Comparison of ENCODE assay signal across 10 cellular contexts in the genomic region with DNA sequence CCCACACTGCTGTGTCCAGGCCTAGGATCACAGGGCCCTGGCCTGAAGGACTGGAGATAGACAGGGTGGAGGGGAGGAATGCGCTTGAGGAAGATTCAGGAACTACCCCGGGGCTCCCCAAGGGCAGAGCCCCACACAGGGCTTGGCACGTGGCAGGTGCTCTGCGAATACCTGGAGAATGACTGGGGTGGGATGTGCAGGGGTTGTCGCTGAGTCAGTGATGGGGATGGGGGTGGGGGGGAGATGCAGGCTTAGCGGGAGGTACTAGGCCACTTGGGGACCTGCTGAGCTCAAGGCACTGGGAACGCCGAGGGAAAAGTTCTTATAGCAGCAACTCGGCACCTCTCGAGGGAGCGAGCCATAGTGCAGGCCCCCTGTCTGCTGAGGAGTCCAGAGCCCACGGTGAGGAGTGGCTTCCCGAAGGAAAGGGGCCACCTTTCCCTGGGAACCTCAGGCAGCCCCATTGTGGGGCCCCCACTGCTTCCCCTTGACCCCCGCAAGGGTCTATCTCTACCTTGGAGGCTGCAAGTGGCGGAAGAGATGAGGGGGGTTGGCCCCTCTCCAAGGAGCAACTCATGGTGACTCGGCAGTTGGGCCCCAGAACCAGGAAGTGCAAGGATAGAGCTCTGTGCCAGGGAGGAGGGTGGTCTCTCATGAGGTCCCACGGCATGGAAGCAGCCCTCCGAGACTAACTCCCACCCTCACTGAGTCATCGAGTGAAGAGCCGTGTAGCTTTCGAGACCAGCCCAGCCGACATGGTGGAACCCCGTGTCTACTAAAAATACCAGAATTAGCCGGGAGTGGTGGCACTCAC. TPM values are rescaled to one million over a fixed set of nuclear protein-coding genes. Genes with fewer than 3 reads are reported as not detected.
DNase-seq lines count a peak whose midpoint lies in the region; ATAC-seq, FAIRE-seq and TF ChIP-seq lines count a peak whose summit lies in the region.
"Had no signal": no experiment of that assay in that cellular context is flagged by ENCODE, and none has a peak within 500 bp of the region (broad histone marks: within the 10 kb centered on the region; RNA-seq: fewer than 3 reads in every experiment).

No MANE protein-coding gene starts in this region.

- in situ Hi-C loops in HAP-1 (cut with MboI; ENCODE audit: low sequenced_read_pairs) = no loop called here

- no peaks in the 10 kb centered on the region for H3K79me2 ChIP-seq in PC-9 (ENCODE audit: low read depth)
- H3K79me2 ChIP-seq in endothelial cell of umbilical vein (ENCODE audit: control insufficient read depth, insufficient read depth, low read length) = peaks cover 19% of the 10 kb centered on the region
- peaks cover 39% of the 10 kb centered on the region for H3K79me2 ChIP-seq in trophoblast cell (ENCODE audit: control insufficient read depth, insufficient read depth, low read length, poor library complexity)

- H4K8ac ChIP-seq in trophoblast cell (ENCODE audit: low read depth, low read length) = peak overlapping the region; percentile 57

- no peak overlapping the region for H3K23ac ChIP-seq in trophoblast cell (ENCODE audit: low read length)

- peak overlapping the region; percentile 56 for H2BK12ac ChIP-seq in trophoblast cell (ENCODE audit: low read length)

- H3K4ac ChIP-seq in trophoblast cell (ENCODE audit: low read depth, low read length) = peak overlapping the region; percentile 92

- peak overlapping the region; percentile 30 for H4K91ac ChIP-seq in trophoblast cell (ENCODE audit: low read depth, low read length)

- POLR2A ChIA-PET in PC-9 (lab: Charles Lee; ENCODE audit: unreplicated experiment) (interaction anchor here (0.7 to 1.0 kb wide), 2 partner anchors 33 to 91 kb away, joined by 3 to 6 read pairs; a partner anchor contains a TSS), endothelial cell of umbilical vein (lab: Charles Lee) (interaction anchor here (0.7 to 1.0 kb wide), 2 partner anchors 109 to 143 kb away, joined by 3 read pairs; no protein-coding TSS in a partner anchor), GM10248 (lab: Yijun Ruan, JAX) (no interaction called here)

- BruUV-seq in PC-9 (replicated peaks; lab: Mats Ljungman, UMichigan) = TSS peak; percentile 71
- no TSS peak for BruUV-seq in endothelial cell of umbilical vein (replicated peaks; lab: Mats Ljungman, UMichigan)

- no peak for ATAC-seq in HG03280 (IDR thresholded peaks at IDR 0.05; ENCODE audit: unreplicated experiment)

- H2AFZ ChIP-seq in PC-9 = no peak overlapping the region
- peak overlapping the region; percentile 48 for H2AFZ ChIP-seq in endothelial cell of umbilical vein (ENCODE audit: low read depth, low read length)
- peak overlapping the region; percentile 17 for H2AFZ ChIP-seq in trophoblast cell (ENCODE audit: insufficient read depth, low read length, poor library complexity)

- H2BK120ac ChIP-seq in trophoblast cell (ENCODE audit: insufficient read depth, low read length, poor library complexity) = peak overlapping the region; percentile 48

- WGBS in trophoblast cell (ENCODE audit: extremely low coverage, insufficient coverage, insufficient read length) = no CpG with 5 or more reads among the region's 24 CpGs

- no peak for TF ChIP-seq POLR2A in endothelial cell of umbilical vein (IDR thresholded peaks at IDR 0.05; ENCODE audit: low read depth, low read length)

- no peaks in the 10 kb centered on the region for H3K9me3 ChIP-seq in PC-9 (ENCODE audit: insufficient read depth, low read depth)
- no peaks in the 10 kb centered on the region for H3K9me3 ChIP-seq in endothelial cell of umbilical vein (replicated peaks; ENCODE audit: control insufficient read depth, insufficient read depth, low read length)
- H3K9me3 ChIP-seq in trophoblast cell (ENCODE audit: insufficient read depth, low read depth, low read length) = peaks cover 2% of the 10 kb centered on the region
- H3K9me3 ChIP-seq in HAP-1 = no peaks in the 10 kb centered on the region

- no peaks in the 10 kb centered on the region for H3K9me2 ChIP-seq in PC-9 (ENCODE audit: insufficient read depth)

- dilution Hi-C loops in endothelial cell of umbilical vein (cut with MboI; ENCODE audit: extremely low pct_ligation_motif_present, low sequenced_read_pairs) = no loop called here

- peak; percentile 85 for FAIRE-seq in endothelial cell of umbilical vein (lab: Jason Lieb, UNC)

- H3K36me3 ChIP-seq in PC-9 (ENCODE audit: low read depth) (no peaks in the 10 kb centered on the region), endothelial cell of umbilical vein (ENCODE audit: control insufficient read depth in 2 of 2, extremely low read depth in 1 of 2, insufficient read depth in 2 of 2, low read length in 2 of 2) (peaks cover 0 to 3% of the 10 kb centered on the region in 2 experiments), trophoblast cell (ENCODE audit: control insufficient read depth in 1 of 2, insufficient read depth in 2 of 2, low read length in 2 of 2) (peaks cover 72 to 80% of the 10 kb centered on the region in 2 experiments), HAP-1 (replicated peaks) (0 out of 2 replicates have a peak, but pooled peaks cover 4% of the 10 kb centered on the region)

- no peak overlapping the region for H2AK5ac ChIP-seq in trophoblast cell (ENCODE audit: low read length)

- peaks cover 9% of the 10 kb centered on the region for H3K79me1 ChIP-seq in trophoblast cell (ENCODE audit: low read length)

- H3K4me2 ChIP-seq in PC-9 (no peak overlapping the region), endothelial cell of umbilical vein (ENCODE audit: insufficient read depth, low read length) (no peak overlapping the region), trophoblast cell (ENCODE audit: low read length) (no peak overlapping the region)

- CTCF ChIA-PET in PC-9 (lab: Charles Lee) = interaction anchor here (0.6 kb wide), 1 partner anchor 92 kb away, joined by 15 read pairs; no protein-coding TSS in a partner anchor
- CTCF ChIA-PET in endothelial cell of umbilical vein (lab: Charles Lee) = interaction anchor here (1.0 to 2.7 kb wide), 10 partner anchors 14 to 183 kb away, joined by 3 to 7 read pairs (median 4); a partner anchor contains a TSS
- CTCF ChIA-PET in GM10248 (lab: Yijun Ruan, JAX) = interaction anchor here (0.8 to 2.0 kb wide), 3 partner anchors 15 to 102 kb away, joined by 3 to 7 read pairs (median 5); no protein-coding TSS in a partner anchor

- H3K4me1 ChIP-seq in PC-9 (replicated peaks; ENCODE audit: insufficient read depth) = peaks cover 21% of the 10 kb centered on the region
- H3K4me1 ChIP-seq in endothelial cell of umbilical vein (ENCODE audit: control insufficient read depth, extremely low read depth, insufficient read depth, low read length) = peaks cover 27% of the 10 kb centered on the region
- H3K4me1 ChIP-seq in trophoblast cell (ENCODE audit: control insufficient read depth in 1 of 2, insufficient read depth in 2 of 2, low read length in 2 of 2) = peaks cover 10 to 19% of the 10 kb centered on the region in 2 experiments
- no peaks in the 10 kb centered on the region for H3K4me1 ChIP-seq in HAP-1

- H3K4me3 ChIP-seq in PC-9 (no peak overlapping the region), endothelial cell of umbilical vein (replicated peaks in 1 of 3; ENCODE audit: insufficient read depth in 1 of 3, low read depth in 1 of 3, low read length in 3 of 3) (no peak overlapping the region), trophoblast cell (ENCODE audit: low read depth, low read length) (no peak overlapping the region), HAP-1 (no peak overlapping the region)

- H2BK5ac ChIP-seq in trophoblast cell (ENCODE audit: low read depth, low read length, poor library complexity) = peak overlapping the region; percentile 36

- DNase-seq in ELR (ENCODE audit: low read depth) = peak; percentile 84
- DNase-seq in PC-9 = peak in 1 of 2 experiments; percentile 72
- peak; percentile 55 for DNase-seq in endothelial cell of umbilical vein (ENCODE audit: low read depth, low spot score)
- no peak for DNase-seq in trophoblast cell
- no peak for DNase-seq in GM10248 (ENCODE audit: extremely low spot score)
- no peak for DNase-seq in HAP-1 (ENCODE audit: low spot score in 2 of 2)
- DNase-seq in DMS 273 (lab: John Stamatoyannopoulos, UW; ENCODE audit: unreplicated experiment) = no peak
- DNase-seq: NCI-H2227 treated with DMSO at 0.1 percent for 48 hours had no signal

- H3K9ac ChIP-seq in endothelial cell of umbilical vein (replicated peaks; ENCODE audit: extremely low read depth, insufficient read depth, low read length) (peak overlapping the region; percentile 38), trophoblast cell (ENCODE audit: low read length) (no peak overlapping the region)

- peak overlapping the region; percentile 72 for H3K18ac ChIP-seq in trophoblast cell (ENCODE audit: low read length)

- peaks cover 20% of the 10 kb centered on the region; the same call in 1 of the 2 replicates for H3F3A ChIP-seq in PC-9 (ENCODE audit: insufficient read depth, low read depth)

- H3K27me3 ChIP-seq in PC-9 (ENCODE audit: insufficient read depth, low read depth) = no peaks in the 10 kb centered on the region
- H3K27me3 ChIP-seq in endothelial cell of umbilical vein (ENCODE audit: control insufficient read depth in 2 of 2, insufficient read depth in 2 of 2, low read length in 2 of 2) = no peaks in the 10 kb centered on the region
- no peaks in the 10 kb centered on the region for H3K27me3 ChIP-seq in trophoblast cell (ENCODE audit: insufficient read depth, low read length)
- no peaks in the 10 kb centered on the region for H3K27me3 ChIP-seq in HAP-1 (ENCODE audit: low read depth)

- H3K14ac ChIP-seq in trophoblast cell (ENCODE audit: low read length) = peak overlapping the region; percentile 42

- H4K20me1 ChIP-seq in PC-9 (ENCODE audit: insufficient read depth) (no peaks in the 10 kb centered on the region), endothelial cell of umbilical vein (replicated peaks; ENCODE audit: control insufficient read depth, extremely low read depth, insufficient read depth, low read length) (no peaks in the 10 kb centered on the region)

- peak overlapping the region; percentile 60 for H3K27ac ChIP-seq in PC-9
- H3K27ac ChIP-seq in endothelial cell of umbilical vein (ENCODE audit: insufficient read depth, low read depth, low read length) = peak overlapping the region; percentile 66
- peak overlapping the region; percentile 44 for H3K27ac ChIP-seq in trophoblast cell (ENCODE audit: low read depth, low read length)
- H3K27ac ChIP-seq: HL-60 had no signal

- intact Hi-C loops in PC-9 (cut with micrococcal nuclease; ENCODE audit: unreplicated experiment) (loop anchor here (2.0 kb wide), 1 partner anchor 90 kb away; a partner anchor contains a TSS), endothelial cell of umbilical vein (cut with micrococcal nuclease) (no loop called here)

- H4K12ac ChIP-seq in trophoblast cell (ENCODE audit: low read depth, low read length) = peak overlapping the region; percentile 80

- TF ChIP-seq CTCF in PC-9 (conservative IDR thresholded peaks at IDR 0.05) (no peak), endothelial cell of umbilical vein (IDR thresholded peaks at IDR 0.05; ENCODE audit: extremely low read depth in 1 of 2, insufficient read depth in 1 of 2, low read depth in 1 of 2, low read length in 2 of 2) (no peak), GM10248 (IDR thresholded peaks at IDR 0.05; ENCODE audit: control extremely low read depth, extremely low read depth, low read depth, missing control alignments) (no peak)

- H3K9me1 ChIP-seq in endothelial cell of umbilical vein (replicated peaks; ENCODE audit: control insufficient read depth, extremely low read depth, insufficient read depth, low read length) = no peaks in the 10 kb centered on the region

RNA-seq across cellular contexts. Expression of a gene that starts 33.1 kb away (rescaled TPM):
- total RNA-seq in PC-9 (2021) (56.8 and 58.4 TPM in 2 replicates), endothelial cell of umbilical vein (29.4 and 30.7 TPM in 2 replicates)
- 22.6 and 22.8 TPM in 2 replicates for polyA plus RNA-seq in endothelial cell of umbilical vein
- polyA plus RNA-seq in endothelial cell of umbilical vein (2011; cell fraction: cytosol; rRNA removed) = 15.6 and 20.5 TPM in 2 replicates
- polyA plus RNA-seq in endothelial cell of umbilical vein (2011; cell fraction: nucleus; rRNA removed) = 61.8 and 62.6 TPM in 2 replicates
- 27.1 and 37.5 TPM in 2 replicates for polyA plus RNA-seq in endothelial cell of umbilical vein (2012)
- polyA minus RNA-seq in endothelial cell of umbilical vein = 24.8 and 33.1 TPM in 2 replicates
- not detected for polyA minus RNA-seq in endothelial cell of umbilical vein (2011; cell fraction: cytosol; rRNA and poly(A)+ RNA removed)
- polyA minus RNA-seq in endothelial cell of umbilical vein (2011; cell fraction: nucleus; rRNA and poly(A)+ RNA removed) = 36.5 and 36.6 TPM in 2 replicates
- polyA plus RNA-seq in trophoblast cell (2013) = 188 and 198 TPM in 2 replicates

Comparison
In these comparisons a context has a peak if more than half of its experiments do, and no peak if none do; other contexts are left out.
1. DNase-seq: peak in ELR (single experiment) and endothelial cell of umbilical vein (single experiment); none in trophoblast cell (0 of 2), GM10248 (single experiment), HAP-1 (0 of 2) and DMS 273 (single experiment).
2. Peak in every context shown above with its lines, with median percentiles within 50 percentile points of each other: H3K27ac ChIP-seq.